Comparison of ENCODE assay signal across 8 cellular contexts in the genomic region with DNA sequence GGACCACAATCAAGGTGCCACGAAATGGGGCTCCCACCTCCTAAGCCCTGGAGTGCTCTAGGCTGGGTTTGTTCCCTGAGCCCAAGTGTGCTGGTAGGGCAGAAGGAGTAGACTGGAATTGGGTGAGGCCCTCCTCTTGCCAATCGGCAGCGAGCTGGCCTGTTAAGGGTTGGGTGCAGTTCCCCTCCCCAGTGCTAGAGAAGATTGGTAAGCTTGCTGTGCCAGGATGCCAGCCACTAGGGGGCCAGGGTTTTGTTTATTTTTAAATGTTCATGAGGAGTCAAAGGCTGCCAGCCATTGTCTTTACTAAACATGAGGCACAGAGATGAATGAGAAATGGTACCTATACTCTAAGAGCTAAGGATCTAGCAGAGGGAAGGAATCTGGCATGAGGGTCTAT.
DNase-seq lines count a peak whose midpoint lies in the region; ATAC-seq and TF ChIP-seq lines count a peak whose summit lies in the region.

No MANE protein-coding gene starts in this region.

- no peaks in the 10 kb centered on the region for H3K9me3 ChIP-seq in AG04450 (ENCODE audit: control insufficient read depth, insufficient read depth, low read length)
- no peaks in the 10 kb centered on the region for H3K9me3 ChIP-seq in WERI-Rb-1 (ENCODE audit: severe bottlenecking)
- H3K9me3 ChIP-seq in heart right ventricle, result no peaks in the 10 kb centered on the region
- H3K9me3 ChIP-seq in transverse colon, result no peaks in the 10 kb centered on the region

- in situ Hi-C loops in transverse colon (cut with MboI; ENCODE audit: low pct_ligation_motif_present in 1 of 4, low pct_unique_long_range_greater_than_20kb in 1 of 4, low sequenced_read_pairs in 3 of 4), result no loop called here

- no peak for TF ChIP-seq POLR2A in transverse colon (IDR thresholded peaks at IDR 0.05)

- POLR2A ChIA-PET in AG04450 (lab: Yijun Ruan, JAX), result no interaction called here

- H3K4me1 ChIP-seq in heart right ventricle (peaks cover 0 to 10% (median 0%) of the 10 kb centered on the region in 9 donors), transverse colon (no peaks in the 10 kb centered on the region)

- 46 to 75% methylated on average over 3 of the region's 3 CpGs for WGBS in heart right ventricle, 2 donors
- 76% methylated on average over 3 of the region's 3 CpGs; no CpG with 5 or more reads in 1 of the 2 donors for WGBS in transverse colon (ENCODE audit: low coverage in 1 of 2), 2 donors

- H3K36me3 ChIP-seq in WERI-Rb-1, result no peaks in the 10 kb centered on the region; the same call in 1 of the 2 replicates
- peaks cover 0 to 67% (median 0%) of the 10 kb centered on the region in 9 donors for H3K36me3 ChIP-seq in heart right ventricle
- H3K36me3 ChIP-seq in transverse colon, result no peaks in the 10 kb centered on the region

- ATAC-seq in heart right ventricle (peak; percentile 46 to 80 (median 68)), GM19397 (IDR thresholded peaks at IDR 0.05; ENCODE audit: unreplicated experiment) (no peak), HG03108 (IDR thresholded peaks at IDR 0.05; ENCODE audit: unreplicated experiment) (no peak)

- DNase-seq in AG04450 (ENCODE audit: low read depth, low spot score) (no peak), GM20000 (ENCODE audit: low spot score) (no peak), WERI-Rb-1 (peak; percentile 28), heart right ventricle (peak; percentile 34 to 54), transverse colon (peak; percentile 23), ureter (ENCODE audit: low spot score) (no peak)

- peak; percentile 48 for TF ChIP-seq CTCF in AG04450 (IDR thresholded peaks at IDR 0.05; ENCODE audit: low read depth, low read length)
- TF ChIP-seq CTCF in GM20000 (IDR thresholded peaks at IDR 0.05; ENCODE audit: extremely low read depth, missing control alignments), result peak; percentile 24
- peak; percentile 49 for TF ChIP-seq CTCF in WERI-Rb-1 (IDR thresholded peaks at IDR 0.05; ENCODE audit: low read depth, low read length)
- peak; percentile 27 to 67 (median 52) for TF ChIP-seq CTCF in heart right ventricle (IDR thresholded peaks at IDR 0.05)
- TF ChIP-seq CTCF in transverse colon (IDR thresholded peaks at IDR 0.05), result peak; percentile 21 to 50 (median 41)

- CTCF ChIA-PET in AG04450 (lab: Charles Lee), result interaction anchor here (0.6 to 5.7 kb wide), 12 partner anchors 9 to 255 kb away, joined by 3 to 58 read pairs (median 4); no protein-coding TSS in a partner anchor

- no peak for TF ChIP-seq EP300 in transverse colon (IDR thresholded peaks at IDR 0.05; ENCODE audit: low read depth)

- H3K27me3 ChIP-seq in AG04450 (ENCODE audit: control insufficient read depth, insufficient read depth, low read length) (peaks cover 16% of the 10 kb centered on the region), WERI-Rb-1 (ENCODE audit: insufficient read depth, low read depth, severe bottlenecking) (no peaks in the 10 kb centered on the region), heart right ventricle (no peaks in the 10 kb centered on the region), transverse colon (no peaks in the 10 kb centered on the region)

- H3K27ac ChIP-seq in AG04450 (ENCODE audit: low read depth, low read length) (no peak overlapping the region), WERI-Rb-1 (no peak overlapping the region), heart right ventricle (no peak overlapping the region), transverse colon (no peak overlapping the region)

- H3K4me3 ChIP-seq in AG04450 (ENCODE audit: low read depth, low read length) (no peak overlapping the region), WERI-Rb-1 (ENCODE audit: low read depth, low read length) (no peak overlapping the region), heart right ventricle (no peak overlapping the region), transverse colon (no peak overlapping the region)

- intact Hi-C loops in heart right ventricle (cut with DNase I) (loop anchor here in 2 of 10 donors (5.0 kb wide), 1 partner anchor 92 kb away; no protein-coding TSS in a partner anchor), transverse colon (cut with DNase I; ENCODE audit: low total_unique reads) (no loop called here)

Comparison
In these comparisons a context has a peak if more than half of its experiments do, and no peak if none do; other contexts are left out.
1. DNase-seq: peak in WERI-Rb-1 (single experiment), heart right ventricle (2 of 2) and transverse colon (single experiment); none in AG04450 (single experiment), GM20000 (single experiment) and ureter (single experiment).
2. ATAC-seq: peak in heart right ventricle (8 of 8); none in GM19397 (single experiment) and HG03108 (single experiment).
3. Peak in every context shown above with its lines, with median percentiles within 50 percentile points of each other: CTCF ChIP-seq.